In the genomic region with DNA sequence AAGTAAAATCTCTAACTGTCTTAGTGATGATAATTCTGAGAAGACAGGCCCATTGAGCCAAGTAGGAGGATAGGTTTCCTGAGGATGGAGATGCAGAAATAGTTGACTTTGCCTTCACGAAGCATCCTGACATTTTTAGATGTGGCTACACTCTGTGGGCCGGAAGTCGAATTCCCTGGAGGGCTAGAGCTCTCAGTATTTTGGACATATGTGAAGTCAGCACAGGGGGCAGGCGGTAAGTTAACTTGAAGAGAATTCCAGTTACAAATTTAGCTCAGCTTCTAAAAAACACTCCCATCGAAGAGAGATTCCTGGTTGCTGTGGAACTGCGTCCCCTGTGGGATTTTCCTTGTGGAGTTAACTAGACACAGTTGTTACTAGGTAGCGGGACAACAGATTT, we compare ENCODE assay signal across 24 cellular contexts.
"Had no signal": no experiment of that assay in that cellular context is flagged by ENCODE, and none has a peak within 500 bp of the region (broad histone marks: within the 10 kb centered on the region; RNA-seq: fewer than 3 reads in every experiment).

No MANE protein-coding gene starts in this region.

- H3K9me3 Mint-ChIP-seq: mesothelial cell of epicardium; naive B cell; stimulated activated naive CD8-positive, alpha-beta T cell treated with anti-CD3 and anti-CD28 coated beads, Interleukin-15, Interleukin-2, amounts not matched to agents 100 ng/mL and 50 ng/mL, for 24 hours; type B pancreatic cell had no signal

- H3K36me3 Mint-ChIP-seq: activated naive CD8-positive, alpha-beta T cell; mesothelial cell of epicardium; naive B cell; type B pancreatic cell had no signal

- H3K4me3 ChIP-seq: colonic mucosa, dorsolateral prefrontal cortex, pancreas, right lobe of liver, skin epidermis, vagina had no signal

- H3K4me3 Mint-ChIP-seq: activated naive CD8-positive, alpha-beta T cell; mesothelial cell of epicardium; naive B cell; stimulated activated naive CD8-positive, alpha-beta T cell treated with anti-CD3 and anti-CD28 coated beads, Interleukin-15, Interleukin-2, amounts not matched to agents 100 ng/mL and 50 ng/mL, for 24 hours; type B pancreatic cell had no signal

- H3K27me3 ChIP-seq: colonic mucosa, pancreas, right lobe of liver, vagina had no signal

- H3K27ac Mint-ChIP-seq: activated naive CD8-positive, alpha-beta T cell; mesothelial cell of epicardium; naive B cell; stimulated activated naive CD8-positive, alpha-beta T cell treated with anti-CD3 and anti-CD28 coated beads, Interleukin-15, Interleukin-2, amounts not matched to agents 100 ng/mL and 50 ng/mL, for 24 hours; type B pancreatic cell had no signal

- H3K27ac ChIP-seq: colonic mucosa, dorsolateral prefrontal cortex, pancreas, right lobe of liver, skin epidermis, vagina, VCaP had no signal

- DNase-seq: activated CD4-positive, alpha-beta T cell treated with anti-CD3 and anti-CD28 coated beads for 4 hours; activated CD4-positive, alpha-beta T cell treated with anti-CD3 and anti-CD28 coated beads, Interleukin-2, amount 50 U/mL, for 4 hours; activated effector memory CD4-positive, alpha-beta T cell treated with Interleukin-2 at 50 U/mL for 16 hours; activated naive CD4-positive, alpha-beta T cell treated with Interleukin-2 at 50 U/mL for 16 hours; anterior cingulate cortex; cerebellar nuclear complex; colonic mucosa; dorsolateral prefrontal cortex; effector memory CD4-positive, alpha-beta T cell; head of caudate nucleus; mammary epithelial cell; naive B cell; pancreas; stimulated activated CD4-positive, alpha-beta T cell treated with anti-CD3 and anti-CD28 coated beads, Interleukin-12 subunit alpha, Interleukin-12 subunit beta, amount 100 ng/mL, for 4 hours; stimulated activated CD4-positive, alpha-beta T cell treated with anti-CD3 and anti-CD28 coated beads, Interleukin-4, amount 100 ng/mL, for 1 hour; substantia nigra had no signal

- H3K27me3 Mint-ChIP-seq: naive B cell had no signal

- H3K36me3 ChIP-seq: colonic mucosa, pancreas, right lobe of liver, vagina had no signal

- H3K4me1 Mint-ChIP-seq: naive B cell had no signal

- H3K4me1 ChIP-seq: colonic mucosa, pancreas, right lobe of liver, vagina had no signal

- H3K9me3 ChIP-seq: colonic mucosa, pancreas, right lobe of liver, vagina had no signal
